8 cellular contexts compared by ENCODE assay signal in the genomic region with DNA sequence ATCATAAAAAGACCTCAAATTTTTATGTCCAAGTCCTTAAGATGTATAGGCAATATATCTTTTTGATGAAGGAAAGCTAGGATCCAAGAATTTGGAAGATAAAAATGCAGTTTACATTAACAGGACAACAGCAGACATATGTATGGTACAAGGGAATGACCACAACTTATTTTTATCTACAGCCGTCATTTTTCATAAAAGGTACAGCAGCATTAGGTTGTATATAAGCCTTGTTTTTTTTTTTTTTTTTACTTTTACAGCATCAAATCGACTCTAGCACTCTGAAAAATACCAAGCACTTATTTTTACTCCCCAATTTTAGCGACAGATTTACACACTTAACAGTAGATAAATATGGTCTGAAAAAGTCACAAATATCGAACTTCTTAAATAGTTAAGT. TPM values are rescaled to one million over a fixed set of nuclear protein-coding genes. Genes with fewer than 3 reads are reported as not detected.
DNase-seq lines count a peak whose midpoint lies in the region; ATAC-seq, FAIRE-seq and TF ChIP-seq lines count a peak whose summit lies in the region.

No MANE protein-coding gene starts in this region.

- H3K4me2 ChIP-seq in fibroblast of lung (ENCODE audit: extremely low read depth, insufficient read depth, low read length), result peak overlapping the region; percentile 83

- H3K27ac ChIP-seq in RWPE2 (ENCODE audit: poor library complexity, severe bottlenecking) (peak overlapping the region; percentile 96), fibroblast of lung (ENCODE audit: insufficient read depth, low read length) (peak overlapping the region; percentile 99), rectal smooth muscle tissue (ENCODE audit: low read depth, low read length) (peak overlapping the region; percentile 93)

- H3K4me1 ChIP-seq in RWPE2 (ENCODE audit: insufficient read depth, poor library complexity, severe bottlenecking) (peaks cover 41% of the 10 kb centered on the region), fibroblast of lung (ENCODE audit: control insufficient read depth, extremely low read depth, insufficient read depth, low read length) (peaks cover 11% of the 10 kb centered on the region), rectal smooth muscle tissue (ENCODE audit: control insufficient read depth, insufficient read depth, low read length) (peaks cover 35% of the 10 kb centered on the region)

- no peak overlapping the region for H2AFZ ChIP-seq in fibroblast of lung (ENCODE audit: low read length)

- no peaks in the 10 kb centered on the region for H3K9me3 ChIP-seq in RWPE2 (ENCODE audit: severe bottlenecking)
- no peaks in the 10 kb centered on the region for H3K9me3 ChIP-seq in fibroblast of lung (ENCODE audit: control insufficient read depth, insufficient read depth, low read depth, low read length)

- peak overlapping the region; percentile 99 for H3K4me3 ChIP-seq in GM12865 (ENCODE audit: low read depth, low read length)
- H3K4me3 ChIP-seq in RWPE2 (ENCODE audit: severe bottlenecking), result peak overlapping the region; percentile 85
- H3K4me3 ChIP-seq in fibroblast of lung (replicated peaks in 1 of 4; ENCODE audit: control extremely low read depth in 1 of 4, insufficient read depth in 1 of 4, low read depth in 3 of 4, low read length in 4 of 4), result peak overlapping the region; percentile 94 to 99 (median 96)
- H3K4me3 ChIP-seq in rectal smooth muscle tissue (ENCODE audit: low read length), result peak overlapping the region; percentile 75

- H3K79me2 ChIP-seq in fibroblast of lung (ENCODE audit: control insufficient read depth, insufficient read depth, low read length), result peaks cover 63% of the 10 kb centered on the region

- no peak for FAIRE-seq in urothelium cell line (lab: Jason Lieb, UNC)

- H3K9ac ChIP-seq in fibroblast of lung (ENCODE audit: insufficient read depth, low read length) (peak overlapping the region; percentile 100), rectal smooth muscle tissue (ENCODE audit: low read length) (no peak overlapping the region)

- peaks cover 3% of the 10 kb centered on the region for H4K20me1 ChIP-seq in fibroblast of lung (ENCODE audit: control insufficient read depth, extremely low read depth, insufficient read depth, low read length)

- no peak for TF ChIP-seq CTCF in GM12865 (IDR thresholded peaks at IDR 0.05; ENCODE audit: insufficient read depth, low read depth, low read length, missing control alignments)
- TF ChIP-seq CTCF in RWPE2 (IDR thresholded peaks at IDR 0.05; ENCODE audit: poor library complexity, severe bottlenecking), result no peak
- no peak for TF ChIP-seq CTCF in fibroblast of lung (conservative IDR thresholded peaks at IDR 0.05 in 1 of 2, IDR thresholded peaks at IDR 0.05 in 1 of 2; ENCODE audit: low read depth in 1 of 2, low read length in 2 of 2)

- no peak for ATAC-seq in RWPE2 (ENCODE audit: low read depth)

- H3K36me3 ChIP-seq in RWPE2 (ENCODE audit: low read depth), result peaks cover 57% of the 10 kb centered on the region
- no peaks in the 10 kb centered on the region for H3K36me3 ChIP-seq in fibroblast of lung (ENCODE audit: control insufficient read depth, insufficient read depth, low read length)
- no peaks in the 10 kb centered on the region for H3K36me3 ChIP-seq in rectal smooth muscle tissue (ENCODE audit: control insufficient read depth, insufficient read depth, low read length)

- H3K27me3 ChIP-seq in RWPE2 (ENCODE audit: insufficient read depth, poor library complexity, severe bottlenecking), result no peaks in the 10 kb centered on the region
- no peaks in the 10 kb centered on the region for H3K27me3 ChIP-seq in fibroblast of lung (ENCODE audit: control insufficient read depth, insufficient read depth, low read length)
- H3K27me3 ChIP-seq in rectal smooth muscle tissue (ENCODE audit: control insufficient read depth, insufficient read depth, low read length), result no peaks in the 10 kb centered on the region

- DNase-seq in GM12865 (ENCODE audit: low read depth), result no peak
- no peak for DNase-seq in RWPE2 (ENCODE audit: low spot score)
- DNase-seq in fibroblast of lung (ENCODE audit: low read depth in 2 of 2), result no peak
- no peak for DNase-seq in urothelium cell line (ENCODE audit: low spot score)
- DNase-seq in cerebellar cortex (ENCODE audit: low spot score), result no peak
- no peak for DNase-seq in AG08396 (ENCODE audit: low spot score)
- no peak for DNase-seq in midbrain (lab: John Stamatoyannopoulos, UW)

RNA-seq across cellular contexts. Expression of a gene that starts 1.3 kb away (rescaled TPM):
- 83.0 and 93.5 TPM in 2 replicates for total RNA-seq in fibroblast of lung
- polyA plus RNA-seq in fibroblast of lung, result 113 and 118 TPM in 2 replicates
- 69.3 and 72.2 TPM in 2 replicates for polyA plus RNA-seq in fibroblast of lung (2012)
- polyA minus RNA-seq in fibroblast of lung (ENCODE audit: low replicate concordance), result 18.4 and 32.0 TPM in 2 replicates

RNA-seq across cellular contexts. Expression of a gene that starts 19.2 kb away (rescaled TPM):
- 84.4 and 91.7 TPM in 2 replicates for total RNA-seq in fibroblast of lung
- polyA plus RNA-seq in fibroblast of lung, result 86.6 and 96.6 TPM in 2 replicates
- polyA plus RNA-seq in fibroblast of lung (2012), result 44.5 and 47.1 TPM in 2 replicates
- 16.7 and 21.9 TPM in 2 replicates for polyA minus RNA-seq in fibroblast of lung (ENCODE audit: low replicate concordance)
